ENCODE assay signal across 24 cellular contexts in genomic region chr3:61983479-61983878, GRCh38.
"Had no signal": no experiment of that assay in that cellular context is flagged by ENCODE, and none has a peak within 500 bp of the region (broad histone marks: within the 10 kb centered on the region; RNA-seq: fewer than 3 reads in every experiment).

No MANE protein-coding gene starts in this region.

- H3K36me3 Mint-ChIP-seq: activated naive CD4-positive, alpha-beta T cell treated with anti-CD3 and anti-CD28 coated beads, Interleukin-2, amount 50 U/mL, for 72 hours; brain had no signal

- H3K27me3 Mint-ChIP-seq: activated CD8-positive, alpha-beta T cell treated with anti-CD3 and anti-CD28 coated beads for 36 hours; activated naive CD8-positive, alpha-beta T cell treated with anti-CD3 and anti-CD28 coated beads, Interleukin-2, amount 50 U/mL, for 24 hours; activated T-cell treated with anti-CD3 and anti-CD28 coated beads, Interleukin-2, amount 50 U/mL, for 24 hours had no signal

- H3K9ac ChIP-seq: SK-N-SH had no signal

- H3K27ac Mint-ChIP-seq: activated CD8-positive, alpha-beta T cell treated with anti-CD3 and anti-CD28 coated beads for 36 hours; activated naive CD4-positive, alpha-beta T cell treated with anti-CD3 and anti-CD28 coated beads, Interleukin-2, amount 50 U/mL, for 72 hours; activated naive CD8-positive, alpha-beta T cell treated with anti-CD3 and anti-CD28 coated beads, Interleukin-2, amount 50 U/mL, for 24 hours; activated T-cell treated with anti-CD3 and anti-CD28 coated beads, Interleukin-2, amount 50 U/mL, for 24 hours; brain had no signal

- H3K36me3 ChIP-seq: ascending aorta, SJCRH30 had no signal

- H3K4me3 ChIP-seq: ascending aorta, K562, SJCRH30 had no signal

- H3K9me3 ChIP-seq: ascending aorta, SJCRH30, SK-N-SH had no signal

- DNase-seq: activated CD4-positive, alpha-beta T cell treated with anti-CD3 and anti-CD28 coated beads for 4 hours; activated CD8-positive, alpha-beta memory T cell treated with anti-CD3 and anti-CD28 coated beads, Interleukin-2, amount 50 U/mL, for 4 hours; activated CD8-positive, alpha-beta T cell treated with anti-CD3 and anti-CD28 coated beads for 36 hours; activated effector memory CD4-positive, alpha-beta T cell treated with anti-CD3 and anti-CD28 coated beads, Interleukin-2, amount 50 U/mL, for 16 hours; activated naive CD4-positive, alpha-beta T cell treated with Interleukin-2 at 50 U/mL for 16 hours; activated naive CD8-positive, alpha-beta T cell treated with anti-CD3 and anti-CD28 coated beads, Interleukin-2, amount 50 U/mL, for 24 hours; activated T-cell treated with anti-CD3 and anti-CD28 coated beads, Interleukin-2, amount 50 U/mL, for 24 hours; amniotic stem cell; Karpas-422; NCI-H1105 treated with DMSO at 0.1 percent for 48 hours; NCI-H1436 treated with DMSO at 0.1 percent for 48 hours; NCI-H187; NCI-H2081 treated with DMSO at 0.1 percent for 48 hours; NCI-H446; NCI-H524; PC-3; SJCRH30; SK-N-SH; T-helper 1 cell had no signal

- H3K27ac ChIP-seq: ascending aorta, SJCRH30 had no signal

- H3K4me3 Mint-ChIP-seq: activated CD8-positive, alpha-beta T cell treated with anti-CD3 and anti-CD28 coated beads for 36 hours; activated naive CD8-positive, alpha-beta T cell treated with anti-CD3 and anti-CD28 coated beads, Interleukin-2, amount 50 U/mL, for 24 hours; activated T-cell treated with anti-CD3 and anti-CD28 coated beads, Interleukin-2, amount 50 U/mL, for 24 hours; brain had no signal

- H3K4me2 ChIP-seq: SK-N-SH had no signal

- H3K27me3 ChIP-seq: ascending aorta, SJCRH30 had no signal

- H3K9me3 Mint-ChIP-seq: activated CD8-positive, alpha-beta T cell treated with anti-CD3 and anti-CD28 coated beads for 36 hours; activated naive CD4-positive, alpha-beta T cell treated with anti-CD3 and anti-CD28 coated beads, Interleukin-2, amount 50 U/mL, for 72 hours; activated naive CD8-positive, alpha-beta T cell treated with anti-CD3 and anti-CD28 coated beads, Interleukin-2, amount 50 U/mL, for 24 hours; activated T-cell treated with anti-CD3 and anti-CD28 coated beads, Interleukin-2, amount 50 U/mL, for 24 hours; brain had no signal

- ATAC-seq: activated CD4-positive, CD25-positive, alpha-beta regulatory T cell treated with anti-CD3 and anti-CD28 coated beads, Interleukin-2, amount 50 U/mL, for 24 hours; activated CD8-positive, alpha-beta T cell treated with anti-CD3 and anti-CD28 coated beads for 36 hours; activated naive CD4-positive, alpha-beta T cell treated with anti-CD3 and anti-CD28 coated beads, Interleukin-2, amount 50 U/mL, for 72 hours; activated naive CD8-positive, alpha-beta T cell treated with anti-CD3 and anti-CD28 coated beads, Interleukin-2, amount 50 U/mL, for 24 hours; K562; PC-3 had no signal

- H3K4me1 Mint-ChIP-seq: activated naive CD8-positive, alpha-beta T cell treated with anti-CD3 and anti-CD28 coated beads, Interleukin-2, amount 50 U/mL, for 24 hours had no signal
